Comparison of ENCODE assay signal across 10 cellular contexts in genomic region chr11:110526323-110526722, GRCh38.
DNase-seq lines count a peak whose midpoint lies in the region; ATAC-seq and TF ChIP-seq lines count a peak whose summit lies in the region.
"Had no signal": no experiment of that assay in that cellular context is flagged by ENCODE, and none has a peak within 500 bp of the region (broad histone marks: within the 10 kb centered on the region; RNA-seq: fewer than 3 reads in every experiment).

No MANE protein-coding gene starts in this region.

- H3K4me1 Mint-ChIP-seq in natural killer cell treated with Interleukin-12 subunit alpha and Interleukin-12 subunit beta and Interleukin-15 and Interleukin-18, amount 100 ng/mL, for 72 hours (ENCODE audit: low read depth in 2 of 2): peaks cover 24 to 35% of the 10 kb centered on the region in 2 donors
- no peaks in the 10 kb centered on the region for H3K4me1 Mint-ChIP-seq in Calu3 (ENCODE audit: low read depth, unreplicated experiment)

- BruUV-seq in OCI-LY7 (replicated peaks; lab: Mats Ljungman, UMichigan) (no TSS peak), Calu3 (replicated peaks; lab: Mats Ljungman, UMichigan) (no TSS peak)

- peak overlapping the region; percentile 11 for H3K4me3 Mint-ChIP-seq in natural killer cell treated with Interleukin-12 subunit alpha and Interleukin-12 subunit beta and Interleukin-15 and Interleukin-18, amount 100 ng/mL, for 72 hours
- no peak overlapping the region for H3K4me3 Mint-ChIP-seq in Calu3 (ENCODE audit: low read depth, unreplicated experiment)

- peaks cover 9% of the 10 kb centered on the region for H3K9me3 Mint-ChIP-seq in natural killer cell treated with Interleukin-12 subunit alpha and Interleukin-12 subunit beta and Interleukin-15 and Interleukin-18, amount 100 ng/mL, for 72 hours
- H3K9me3 Mint-ChIP-seq in Calu3 (ENCODE audit: low read depth, unreplicated experiment): peaks cover 3% of the 10 kb centered on the region

- H2AFZ ChIP-seq in OCI-LY7 (ENCODE audit: low read length): no peak overlapping the region

- no peaks in the 10 kb centered on the region for H3K4me1 ChIP-seq in OCI-LY7 (ENCODE audit: insufficient read depth, low read length, poor library complexity, severe bottlenecking)

- H3K36me3 Mint-ChIP-seq in natural killer cell treated with Interleukin-12 subunit alpha and Interleukin-12 subunit beta and Interleukin-15 and Interleukin-18, amount 100 ng/mL, for 72 hours: peaks cover 14% of the 10 kb centered on the region
- H3K36me3 Mint-ChIP-seq in Calu3 (ENCODE audit: insufficient read depth, unreplicated experiment): no peaks in the 10 kb centered on the region

- POLR2A ChIA-PET in OCI-LY7 (lab: Charles Lee): interaction anchor here (0.6 to 0.9 kb wide), 3 partner anchors 15 to 287 kb away, joined by 3 read pairs; no protein-coding TSS in a partner anchor

- no peaks in the 10 kb centered on the region for H3K27me3 Mint-ChIP-seq in natural killer cell treated with Interleukin-12 subunit alpha and Interleukin-12 subunit beta and Interleukin-15 and Interleukin-18, amount 100 ng/mL, for 72 hours
- H3K27me3 Mint-ChIP-seq in Calu3 (ENCODE audit: unreplicated experiment): no peaks in the 10 kb centered on the region

- no peak overlapping the region for H3K27ac ChIP-seq in OCI-LY7 (ENCODE audit: low read depth, low read length, poor library complexity, severe bottlenecking)
- H3K27ac ChIP-seq: HL-60, neutrophil had no signal

- intact Hi-C loops in OCI-LY7 (cut with micrococcal nuclease; ENCODE audit: unreplicated experiment) (no loop called here), Calu3 (cut with micrococcal nuclease; ENCODE audit: unreplicated experiment) (no loop called here)

- ATAC-seq in GM19324 (IDR thresholded peaks at IDR 0.05; ENCODE audit: low FRiP score, unreplicated experiment) (peak; percentile 64), HG02610 (IDR thresholded peaks at IDR 0.05; ENCODE audit: unreplicated experiment) (peak; percentile 59), HG03565 (IDR thresholded peaks at IDR 0.05; ENCODE audit: unreplicated experiment) (peak; percentile 44)
- ATAC-seq in natural killer cell treated with Interleukin-12 subunit alpha and Interleukin-12 subunit beta and Interleukin-15 and Interleukin-18, amount 100 ng/mL, for 72 hours: peak in 1 of 2 donors; percentile 52

- H3K9me2 ChIP-seq in OCI-LY7 (ENCODE audit: insufficient read depth, low read length): no peaks in the 10 kb centered on the region

- no peak for TF ChIP-seq CTCF in OCI-LY7 (conservative IDR thresholded peaks at IDR 0.05; ENCODE audit: low read length)
- TF ChIP-seq CTCF in Calu3 (IDR thresholded peaks at IDR 0.05; ENCODE audit: unreplicated experiment): no peak

- CTCF ChIA-PET in OCI-LY7 (lab: Charles Lee; ENCODE audit: unreplicated experiment) (no interaction called here), Calu3 (lab: Charles Lee) (no interaction called here)

- H3K9me3 ChIP-seq in OCI-LY7 (ENCODE audit: low read length): no peaks in the 10 kb centered on the region; the same call in 1 of the 2 replicates
- H3K9me3 ChIP-seq: neutrophil had no signal

- H3K27ac Mint-ChIP-seq in natural killer cell treated with Interleukin-12 subunit alpha and Interleukin-12 subunit beta and Interleukin-15 and Interleukin-18, amount 100 ng/mL, for 72 hours: no peak overlapping the region
- H3K27ac Mint-ChIP-seq in Calu3 (ENCODE audit: unreplicated experiment): no peak overlapping the region

- no peak overlapping the region for H3K4me2 ChIP-seq in OCI-LY7 (ENCODE audit: low read length)

- no peak for DNase-seq in natural killer cell treated with Interleukin-12 subunit alpha and Interleukin-12 subunit beta and Interleukin-15 and Interleukin-18, amount 100 ng/mL, for 72 hours (ENCODE audit: low spot score)
- DNase-seq in OCI-LY7 (ENCODE audit: low spot score) (no peak), Calu3 (no peak), COLO668 (lab: John Stamatoyannopoulos, UW; ENCODE audit: unreplicated experiment) (no peak), Kasumi-1 (lab: John Stamatoyannopoulos, UW) (no peak)

- no peak overlapping the region for H3K4me3 ChIP-seq in OCI-LY7 (ENCODE audit: low read depth, low read length, poor library complexity, severe bottlenecking)

- no peaks in the 10 kb centered on the region for H4K20me1 ChIP-seq in OCI-LY7 (ENCODE audit: insufficient read depth, low read length)

- no peaks in the 10 kb centered on the region for H3K36me3 ChIP-seq in OCI-LY7 (ENCODE audit: insufficient read depth, low read length)
- H3K36me3 ChIP-seq: neutrophil had no signal

- no peaks in the 10 kb centered on the region for H3K79me2 ChIP-seq in OCI-LY7 (ENCODE audit: insufficient read depth, low read depth, low read length)
